In genomic region chr14:93112891-93113677, GRCh38 we compare ENCODE assay signal across 8 cellular contexts. TPM values are rescaled to one million over a fixed set of nuclear protein-coding genes. Genes with fewer than 3 reads are reported as not detected.
A peak's percentile ranks its signal among the peaks of the same experiment; 100 is the strongest.
DNase-seq lines count a peak whose midpoint lies in the region; ATAC-seq and TF ChIP-seq lines count a peak whose summit lies in the region.

No MANE protein-coding gene starts in this region.

- H2AFZ ChIP-seq in KMS-11 (ENCODE audit: low read depth): peak overlapping the region; percentile 38; the same call in 1 of the 2 replicates

- no peak for ATAC-seq in HG02588 (IDR thresholded peaks at IDR 0.05; ENCODE audit: unreplicated experiment)

- peak overlapping the region; percentile 67 for H3K4me2 ChIP-seq in KMS-11

- H3K4me3 ChIP-seq in KMS-11 (IDR thresholded peaks at IDR 0.05; ENCODE audit: insufficient read depth, low read depth, low read length): no peak overlapping the region

- peaks cover 25% of the 10 kb centered on the region; the same call in 1 of the 2 replicates for H3K79me2 ChIP-seq in KMS-11 (ENCODE audit: insufficient read depth, low read depth)

- H3K4me1 ChIP-seq in ES-I3 (ENCODE audit: insufficient read depth, low read length) (peaks cover 3% of the 10 kb centered on the region; the same call in 1 of the 2 replicates), KMS-11 (ENCODE audit: low read depth, poor library complexity, severe bottlenecking) (peaks cover 28% of the 10 kb centered on the region)

- no peaks in the 10 kb centered on the region for H3K27me3 ChIP-seq in KMS-11 (ENCODE audit: insufficient read depth, low read depth)

- TF ChIP-seq CTCF in KMS-11 (conservative IDR thresholded peaks at IDR 0.05; ENCODE audit: low read depth, low read length): peak; percentile 82

- no peaks in the 10 kb centered on the region for H4K20me1 ChIP-seq in KMS-11 (ENCODE audit: insufficient read depth)

- no peaks in the 10 kb centered on the region for H3K36me3 ChIP-seq in ES-I3 (ENCODE audit: insufficient read depth, low read length)
- no peaks in the 10 kb centered on the region for H3K36me3 ChIP-seq in KMS-11 (ENCODE audit: insufficient read depth)

- DNase-seq in SHP77 (lab: John Stamatoyannopoulos, UW) (peak; percentile 63 to 79), germinal center (ENCODE audit: low spot score) (peak; percentile 72), occipital lobe (lab: John Stamatoyannopoulos, UW) (peak; percentile 46), substantia nigra (lab: John Stamatoyannopoulos, UW) (peak in 41 of 49 donors; percentile 5 to 84 (median 62))
- peak; percentile 22 to 71 (median 52) for DNase-seq in activated naive CD4-positive, alpha-beta T cell (lab: John Stamatoyannopoulos, UW)

- H3K27ac ChIP-seq in KMS-11 (peak overlapping the region; percentile 56; the same call in 1 of the 2 replicates), substantia nigra (ENCODE audit: low read depth, low read length, poor library complexity, severe bottlenecking) (peak overlapping the region; percentile 92)

- H3K9ac ChIP-seq in ES-I3 (ENCODE audit: low read depth, low read length) (peak overlapping the region; percentile 87; the same call in 1 of the 2 replicates), KMS-11 (no peak overlapping the region)

- no peaks in the 10 kb centered on the region for H3K9me3 ChIP-seq in ES-I3 (ENCODE audit: control insufficient read depth, insufficient read depth, low read length)

RNA-seq across cellular contexts. Expression of gene ITPK1, which starts 2.6 kb away (rescaled TPM):
- total RNA-seq in occipital lobe: 24.3 TPM
